8 cellular contexts compared by ENCODE assay signal in the genomic region with DNA sequence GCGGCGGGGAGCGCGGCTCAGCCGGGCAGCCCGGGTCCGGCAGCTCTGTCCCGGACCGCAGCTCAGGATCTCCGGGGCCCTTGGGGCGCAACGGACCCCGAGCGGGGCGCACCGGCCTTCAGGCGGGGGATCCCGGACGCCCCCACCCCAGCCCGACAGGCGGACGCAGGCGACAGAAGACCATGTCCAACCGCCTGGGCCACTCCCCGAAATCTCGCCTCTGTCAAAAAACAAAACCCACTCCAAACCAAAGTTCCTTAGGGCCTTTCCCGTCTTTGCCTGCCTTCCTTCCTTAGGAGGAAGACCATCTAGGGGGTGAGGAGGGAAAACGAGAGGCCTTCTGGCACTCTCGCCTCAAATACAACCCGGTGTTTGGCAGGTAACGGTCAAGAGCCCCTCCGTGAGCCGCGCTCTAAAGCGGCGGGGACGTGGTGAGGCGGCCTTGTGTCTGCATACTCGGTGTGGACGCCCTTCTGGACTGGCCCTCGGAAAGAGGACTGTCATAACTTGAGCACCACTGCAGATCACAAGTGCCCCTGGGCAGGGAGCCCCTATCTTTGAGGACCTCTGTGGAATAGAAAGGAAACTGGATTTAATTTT. TPM values are rescaled to one million over a fixed set of nuclear protein-coding genes. Genes with fewer than 3 reads are reported as not detected.
DNase-seq lines count a peak whose midpoint lies in the region; ATAC-seq, FAIRE-seq and TF ChIP-seq lines count a peak whose summit lies in the region.

No MANE protein-coding gene starts in this region.

- FAIRE-seq in A549 (lab: Jason Lieb, UNC): no peak
- FAIRE-seq in astrocyte (lab: Jason Lieb, UNC): no peak

- peaks cover 17% of the 10 kb centered on the region for H3K4me1 Mint-ChIP-seq in astrocyte (ENCODE audit: low read depth, unreplicated experiment)

- H2AFZ ChIP-seq in astrocyte (ENCODE audit: low read depth, low read length): peak overlapping the region; percentile 98

- DNase-seq in A549 (ENCODE audit: low read depth in 1 of 2, low spot score in 1 of 2) (peak in 1 of 2 experiments; percentile 19), HT1080 (ENCODE audit: low read depth) (peak; percentile 11), astrocyte (ENCODE audit: low read depth) (no peak), spleen (peak; percentile 78), NCI-H1436 treated with DMSO at 0.1 percent for 48 hours (lab: John Stamatoyannopoulos, UW) (no peak)

- H3K27ac ChIP-seq in A549: peak overlapping the region; percentile 78 to 91
- peak overlapping the region; percentile 80 for H3K27ac ChIP-seq in astrocyte (ENCODE audit: low read depth, low read length)
- peak overlapping the region; percentile 74 to 92 (median 85) for H3K27ac ChIP-seq in spleen

- peaks cover 8% of the 10 kb centered on the region for H3K36me3 ChIP-seq in astrocyte (ENCODE audit: insufficient read depth, low read length)
- H3K36me3 ChIP-seq in iPS-15b (ENCODE audit: control insufficient read depth, insufficient read depth, low read length): no peaks in the 10 kb centered on the region
- peaks cover 0 to 35% (median 13%) of the 10 kb centered on the region in 6 donors for H3K36me3 ChIP-seq in spleen

- no peak for TF ChIP-seq RAD21 in A549 (conservative IDR thresholded peaks at IDR 0.05 in 1 of 2, IDR thresholded peaks at IDR 0.05 in 1 of 2)

- no peak for TF ChIP-seq POLR2A in A549 (IDR thresholded peaks at IDR 0.05; ENCODE audit: low read length)
- TF ChIP-seq POLR2A in spleen (IDR thresholded peaks at IDR 0.05): no peak

- H3K27me3 ChIP-seq in astrocyte (ENCODE audit: insufficient read depth, low read length): no peaks in the 10 kb centered on the region
- peaks cover 9% of the 10 kb centered on the region for H3K27me3 ChIP-seq in iPS-15b (ENCODE audit: control insufficient read depth, insufficient read depth, low read length)
- H3K27me3 ChIP-seq in spleen (replicated peaks in 1 of 7): no peaks in the 10 kb centered on the region

- intact Hi-C loops in spleen (cut with DNase I; ENCODE audit: low total_unique reads): no loop called here

- no peaks in the 10 kb centered on the region for H3K9me3 Mint-ChIP-seq in astrocyte (ENCODE audit: unreplicated experiment)

- no peak for TF ChIP-seq EP300 in A549 (IDR thresholded peaks at IDR 0.05)

- peak overlapping the region; percentile 88 for H3K9ac ChIP-seq in astrocyte (ENCODE audit: low read length)
- no peak overlapping the region for H3K9ac ChIP-seq in iPS-15b (ENCODE audit: low read depth, low read length)

- H3K27ac Mint-ChIP-seq in astrocyte (ENCODE audit: unreplicated experiment): peak overlapping the region; percentile 87

- ATAC-seq in A549 (peak in 1 of 2 experiments; percentile 18; a peak in 2 of 6 replicates), GM18499 (IDR thresholded peaks at IDR 0.05; ENCODE audit: insufficient read depth, unreplicated experiment) (peak; percentile 12), HG02571 (IDR thresholded peaks at IDR 0.05; ENCODE audit: unreplicated experiment) (no peak)

- peak overlapping the region; percentile 94 for H3K4me3 Mint-ChIP-seq in astrocyte (ENCODE audit: unreplicated experiment)

- CTCF ChIA-PET in A549 (lab: Yijun Ruan, JAX): interaction anchor here (1.5 kb wide), 1 partner anchor 100 kb away, joined by 6 read pairs; the partner anchor contains the start of gene TDG

- H4K20me1 ChIP-seq in astrocyte (ENCODE audit: insufficient read depth, low read length): peaks cover 14% of the 10 kb centered on the region

- TF ChIP-seq CTCF in A549 (IDR thresholded peaks at IDR 0.05) (no peak), astrocyte (IDR thresholded peaks at IDR 0.05; ENCODE audit: insufficient read depth, low read depth, low read length) (no peak), spleen (IDR thresholded peaks at IDR 0.05 in 8 of 11, conservative IDR thresholded peaks at IDR 0.05 in 3 of 11) (no peak)

- POLR2A ChIA-PET in A549 (lab: Yijun Ruan, JAX): interaction anchor here (1.2 to 3.3 kb wide), 4 partner anchors 74 to 222 kb away, joined by 3 to 30 read pairs (median 4); partner anchors contain the start of gene TDG

- no peaks in the 10 kb centered on the region for H3K27me3 Mint-ChIP-seq in astrocyte (ENCODE audit: low read depth, unreplicated experiment)

- peaks cover 33% of the 10 kb centered on the region for H3K79me2 ChIP-seq in astrocyte (ENCODE audit: insufficient read depth, low read length)

- H3K4me2 ChIP-seq in A549 (peak overlapping the region; percentile 96), astrocyte (ENCODE audit: low read length) (peak overlapping the region; percentile 95)

- H3K4me1 ChIP-seq in A549 (peaks cover 13% of the 10 kb centered on the region), astrocyte (ENCODE audit: insufficient read depth, low read length) (peaks cover 11% of the 10 kb centered on the region), iPS-15b (ENCODE audit: control insufficient read depth, insufficient read depth, low read length) (no peaks in the 10 kb centered on the region), spleen (peaks cover 14 to 58% (median 27%) of the 10 kb centered on the region in 6 donors)

- no peaks in the 10 kb centered on the region for H3K36me3 Mint-ChIP-seq in astrocyte (ENCODE audit: low read depth, unreplicated experiment)

- peak overlapping the region; percentile 77 for H3K4me3 ChIP-seq in A549
- H3K4me3 ChIP-seq in astrocyte (ENCODE audit: insufficient read depth, low read depth, low read length): peak overlapping the region; percentile 96
- H3K4me3 ChIP-seq in iPS-15b (ENCODE audit: low read depth, low read length): peak overlapping the region; percentile 76
- peak overlapping the region; percentile 73 to 97 (median 92) for H3K4me3 ChIP-seq in spleen

- WGBS in A549 (ENCODE audit: missing lambda C conversion rate): 10% methylated on average over 10 of the region's 41 CpGs
- WGBS in spleen, 5 donors: 0 to 2% (median 1%) methylated on average over 20 to 41 of the region's 41 CpGs

- H3K9me3 ChIP-seq in A549 (no peaks in the 10 kb centered on the region), astrocyte (ENCODE audit: insufficient read depth, low read depth, low read length) (no peaks in the 10 kb centered on the region), iPS-15b (ENCODE audit: control insufficient read depth, insufficient read depth, low read length) (no peaks in the 10 kb centered on the region), spleen (no peaks in the 10 kb centered on the region)

TF ChIP-seq in A549, 52 proteins besides CTCF, POLR2A, EP300 and RAD21:
- TF ChIP-seq E2F6 (IDR thresholded peaks at IDR 0.05; ENCODE audit: borderline replicate concordance, low read depth): no peak
- no peak for TF ChIP-seq EHMT2 (IDR thresholded peaks at IDR 0.05; ENCODE audit: low read depth)
- no peak for TF ChIP-seq ELK1 (IDR thresholded peaks at IDR 0.05; ENCODE audit: low read depth, low read length)
- no peak for TF ChIP-seq POLR2AphosphoS2 (conservative IDR thresholded peaks at IDR 0.05; ENCODE audit: low read length)
- TF ChIP-seq ZNF302 (CRISPR knock-in tag; IDR thresholded peaks at IDR 0.05): no peak
- TF ChIP-seq USF2 (IDR thresholded peaks at IDR 0.05): no peak
- no peak for TF ChIP-seq NPAS2 (CRISPR knock-in tag; IDR thresholded peaks at IDR 0.05; ENCODE audit: borderline replicate concordance)

RNA-seq across cellular contexts. Expression of gene HCFC2, which starts 0.6 kb away (rescaled TPM):
- 10.0 and 10.6 TPM in 2 replicates for polyA plus RNA-seq in A549 (2011; rRNA removed)
- polyA plus RNA-seq in A549 (2012; cell fraction: cytosol; rRNA removed): 2.6 and 2.7 TPM in 2 replicates
- 1.8 and 2.0 TPM in 2 replicates for polyA plus RNA-seq in A549 (2012; cell fraction: nucleus; rRNA removed)
- polyA plus RNA-seq in A549 (2017; fragmentation: RNase III; extraction: RNeasy Plus Mini Kit Qiagen cat#74134 plus additional on column Dnase treatment): 5.0 to 5.8 TPM (median 5.0 TPM) in 3 replicates
- 4.8 and 5.3 TPM in 2 replicates for polyA minus RNA-seq in A549 (2011; rRNA and poly(A)+ RNA removed)
- total RNA-seq in HT1080 (2014; rRNA removed; shearing (Covaris generic)): 7.2 and 9.4 TPM in 2 replicates
- polyA plus RNA-seq in HT1080 (2015; cell fraction: cytosol; rRNA removed): 5.3 and 7.2 TPM in 2 replicates
- polyA plus RNA-seq in HT1080 (2015; cell fraction: nucleus; rRNA removed): 19.0 and 19.2 TPM in 2 replicates
- total RNA-seq in astrocyte: 10.3 and 10.7 TPM in 2 replicates
- total RNA-seq in spleen: 10 to 100 TPM; 14.1 to 18.6 (median 17.9) TPM
- polyA plus RNA-seq in spleen: 1 to 10 TPM; 4.3 to 7.5 (median 5.9) TPM

RNA-seq across cellular contexts. Expression of gene GLT8D2, which starts 15.0 kb away (rescaled TPM):
- polyA plus RNA-seq in A549 (2011; rRNA removed) (0.43 and 0.45 TPM in 2 replicates), A549 (2017; fragmentation: RNase III; extraction: RNeasy Plus Mini Kit Qiagen cat#74134 plus additional on column Dnase treatment) (0.27 to 0.55 TPM (median 0.31 TPM) in 3 replicates), spleen (1 to 10 TPM in 2 of 3 donors, under 1 TPM in 1; 0.67 to 1.2 (median 1.1) TPM)
- 0.18 and 0.19 TPM in 2 replicates for polyA plus RNA-seq in A549 (2012; cell fraction: cytosol; rRNA removed)
- polyA plus RNA-seq in A549 (2012; cell fraction: nucleus; rRNA removed): 0.16 and 0.32 TPM in 2 replicates
- polyA minus RNA-seq in A549 (2011; rRNA and poly(A)+ RNA removed): not detected in 2 replicates
- total RNA-seq in HT1080 (2014; rRNA removed; shearing (Covaris generic)): 3.1 and 4.7 TPM in 2 replicates
- polyA plus RNA-seq in HT1080 (2015; cell fraction: cytosol; rRNA removed): 2.1 and 2.5 TPM in 2 replicates
- 2.2 and 4.1 TPM in 2 replicates for polyA plus RNA-seq in HT1080 (2015; cell fraction: nucleus; rRNA removed)
- total RNA-seq in astrocyte (11.1 and 12.2 TPM in 2 replicates), spleen (under 1 TPM in 4 of 7 donors, not detected in 3; 0.20 to 0.79 (median 0.50) TPM)

Comparison
In these comparisons a context has a peak if more than half of its experiments do, and no peak if none do; other contexts are left out.
1. DNase-seq: peak in HT1080 (single experiment) and spleen (single experiment); none in astrocyte (single experiment) and NCI-H1436 treated with DMSO at 0.1 percent for 48 hours (single experiment).
2. Peak in every context shown above with its lines, with median percentiles within 50 percentile points of each other: H3K27ac ChIP-seq and H3K4me3 ChIP-seq.